In the genomic region with DNA sequence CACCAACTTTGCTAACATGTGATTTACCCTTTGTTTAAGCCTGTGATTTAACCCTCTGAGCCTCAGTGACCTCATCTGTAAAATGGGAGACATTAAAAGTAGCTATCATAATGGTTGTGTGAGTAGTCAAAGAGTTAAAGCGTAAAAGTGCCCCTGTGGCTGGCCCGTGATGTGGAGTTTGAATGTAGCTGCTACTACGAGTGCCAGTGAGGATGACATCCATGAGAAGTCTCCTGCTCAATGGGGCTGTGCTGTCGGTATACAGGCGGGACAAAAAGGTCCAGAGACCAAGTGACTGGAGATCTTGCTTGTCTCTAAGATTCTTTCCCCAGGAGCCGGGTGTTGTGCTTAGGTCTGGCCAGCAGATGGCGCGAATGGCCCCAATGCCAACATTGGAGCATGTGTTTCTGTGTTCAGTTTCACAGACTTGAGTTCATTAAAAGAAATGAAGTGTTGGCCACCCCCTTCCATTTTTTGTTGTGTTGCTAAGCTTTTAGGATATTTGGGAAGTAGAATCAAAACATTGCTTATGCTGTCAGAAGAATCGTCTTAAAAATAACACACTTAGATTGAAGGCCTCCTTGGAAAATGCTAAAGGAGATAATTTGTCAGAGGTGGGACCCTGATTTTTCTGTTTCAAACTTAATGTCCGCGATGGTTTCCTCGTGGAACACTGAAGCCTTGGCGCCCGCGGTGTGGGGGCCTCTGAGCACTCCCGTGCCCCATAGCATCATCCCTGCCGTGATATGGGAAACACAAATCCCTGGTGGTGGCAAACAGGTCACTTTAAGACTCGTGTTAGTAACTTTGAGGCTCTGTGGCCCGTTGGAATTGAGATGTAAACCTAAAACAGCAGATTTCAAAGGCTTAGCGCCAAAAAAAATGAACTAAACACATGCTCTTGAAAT, we compare ENCODE assay signal across 1 cellular context.
TF ChIP-seq lines count a peak whose summit lies in the region.

No MANE protein-coding gene starts in this region.

TF ChIP-seq in H1, 55 proteins besides CTCF, POLR2A, EP300 and RAD21 (continued from another document):
- TF ChIP-seq MAX (IDR thresholded peaks at IDR 0.05) (peak; percentile 73), KDM1A (IDR thresholded peaks at IDR 0.05; ENCODE audit: borderline replicate concordance, low read length) (peak; percentile 82)
